Comparison of ENCODE assay signal across 1 cellular context in the genomic region with DNA sequence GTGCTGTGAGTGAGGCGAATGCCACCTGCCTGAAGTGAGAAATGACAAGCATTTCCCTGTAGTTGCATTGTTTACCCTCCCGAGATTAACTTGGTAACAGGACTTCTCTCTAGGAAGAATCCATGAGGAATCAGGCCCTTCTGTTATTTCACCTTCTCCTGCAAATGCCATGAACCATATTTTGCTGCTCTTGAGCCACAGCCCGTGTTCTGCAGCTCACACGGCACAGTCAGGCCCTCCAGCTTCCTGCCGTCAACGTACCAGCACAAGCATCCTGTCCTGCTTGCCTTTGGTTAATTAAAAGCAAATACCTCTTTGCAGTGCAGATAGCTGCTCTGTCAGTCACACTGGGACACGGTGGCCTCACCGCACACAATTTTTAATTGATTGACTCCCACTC.
TF ChIP-seq lines count a peak whose summit lies in the region.

No MANE protein-coding gene starts in this region.

TF ChIP-seq in WTC11, 78 proteins besides CTCF, POLR2A, EP300 and RAD21 (continued from another document):
- TF ChIP-seq, protein P1, sequence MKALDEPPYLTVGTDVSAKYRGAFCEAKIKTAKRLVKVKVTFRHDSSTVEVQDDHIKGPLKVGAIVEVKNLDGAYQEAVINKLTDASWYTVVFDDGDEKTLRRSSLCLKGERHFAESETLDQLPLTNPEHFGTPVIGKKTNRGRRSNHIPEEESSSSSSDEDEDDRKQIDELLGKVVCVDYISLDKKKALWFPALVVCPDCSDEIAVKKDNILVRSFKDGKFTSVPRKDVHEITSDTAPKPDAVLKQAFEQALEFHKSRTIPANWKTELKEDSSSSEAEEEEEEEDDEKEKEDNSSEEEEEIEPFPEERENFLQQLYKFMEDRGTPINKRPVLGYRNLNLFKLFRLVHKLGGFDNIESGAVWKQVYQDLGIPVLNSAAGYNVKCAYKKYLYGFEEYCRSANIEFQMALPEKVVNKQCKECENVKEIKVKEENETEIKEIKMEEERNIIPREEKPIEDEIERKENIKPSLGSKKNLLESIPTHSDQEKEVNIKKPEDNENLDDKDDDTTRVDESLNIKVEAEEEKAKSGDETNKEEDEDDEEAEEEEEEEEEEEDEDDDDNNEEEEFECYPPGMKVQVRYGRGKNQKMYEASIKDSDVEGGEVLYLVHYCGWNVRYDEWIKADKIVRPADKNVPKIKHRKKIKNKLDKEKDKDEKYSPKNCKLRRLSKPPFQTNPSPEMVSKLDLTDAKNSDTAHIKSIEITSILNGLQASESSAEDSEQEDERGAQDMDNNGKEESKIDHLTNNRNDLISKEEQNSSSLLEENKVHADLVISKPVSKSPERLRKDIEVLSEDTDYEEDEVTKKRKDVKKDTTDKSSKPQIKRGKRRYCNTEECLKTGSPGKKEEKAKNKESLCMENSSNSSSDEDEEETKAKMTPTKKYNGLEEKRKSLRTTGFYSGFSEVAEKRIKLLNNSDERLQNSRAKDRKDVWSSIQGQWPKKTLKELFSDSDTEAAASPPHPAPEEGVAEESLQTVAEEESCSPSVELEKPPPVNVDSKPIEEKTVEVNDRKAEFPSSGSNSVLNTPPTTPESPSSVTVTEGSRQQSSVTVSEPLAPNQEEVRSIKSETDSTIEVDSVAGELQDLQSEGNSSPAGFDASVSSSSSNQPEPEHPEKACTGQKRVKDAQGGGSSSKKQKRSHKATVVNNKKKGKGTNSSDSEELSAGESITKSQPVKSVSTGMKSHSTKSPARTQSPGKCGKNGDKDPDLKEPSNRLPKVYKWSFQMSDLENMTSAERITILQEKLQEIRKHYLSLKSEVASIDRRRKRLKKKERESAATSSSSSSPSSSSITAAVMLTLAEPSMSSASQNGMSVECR (CRISPR knock-in tag; IDR thresholded peaks at IDR 0.05; ENCODE audit: borderline replicate concordance) = no peak
